8 cellular contexts compared by ENCODE assay signal in the genomic region with DNA sequence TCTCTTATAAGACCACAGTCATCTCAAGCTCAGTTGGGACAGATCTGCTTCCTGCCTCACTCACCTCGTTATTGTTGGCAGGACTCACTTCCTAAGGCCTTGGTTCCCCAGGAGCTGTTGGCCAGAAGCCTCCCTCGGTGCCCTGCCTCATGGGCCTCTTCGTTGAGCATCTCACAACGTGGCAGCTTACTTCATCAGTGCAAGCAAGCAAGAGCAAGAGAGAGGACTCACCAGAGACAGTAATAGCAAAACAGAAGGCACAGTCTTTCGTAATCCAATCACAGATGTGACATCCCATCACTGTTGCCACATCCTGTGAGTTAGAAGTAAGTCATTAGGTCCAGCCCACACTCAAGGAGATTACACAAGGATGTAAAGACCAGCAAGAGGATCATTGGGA. TPM values are rescaled to one million over a fixed set of nuclear protein-coding genes. Genes with fewer than 3 reads are reported as not detected.
A peak's percentile ranks its signal among the peaks of the same experiment; 100 is the strongest.
DNase-seq lines count a peak whose midpoint lies in the region; ATAC-seq lines count a peak whose summit lies in the region.

No MANE protein-coding gene starts in this region.

- peak overlapping the region; percentile 70 for H3K4me3 Mint-ChIP-seq in activated T-helper 17 cell treated with anti-CD3 and anti-CD28 coated beads, Interleukin-2, amount 50 U/mL, for 72 hours

- intact Hi-C loops in cardiac septum (cut with DNase I): loop anchor here (5.0 kb wide), 1 partner anchor 36 kb away; no protein-coding TSS in a partner anchor

- peak; percentile 28 to 61 (median 42) for DNase-seq in stimulated activated CD4-positive, alpha-beta T cell treated with anti-CD3 and anti-CD28 coated beads, Interleukin-12 subunit alpha, Interleukin-12 subunit beta, amount 100 ng/mL, for 48 hours (ENCODE audit: low read depth in 2 of 3, low spot score in 1 of 3)
- no peak for DNase-seq in stimulated activated CD4-positive, alpha-beta T cell treated with anti-CD3 and anti-CD28 coated beads, Interleukin-4, amount 100 ng/mL, for 4 hours
- DNase-seq in cardiac septum (ENCODE audit: low spot score) (peak; percentile 83), kidney glomerular epithelial cell (lab: John Stamatoyannopoulos, UW) (no peak), NCI-H187 (lab: John Stamatoyannopoulos, UW) (no peak)
- DNase-seq in stimulated activated CD4-positive, alpha-beta T cell treated with anti-CD3 and anti-CD28 coated beads, Interleukin-4, amount 100 ng/mL, for 1 hour: peak; percentile 8

- ATAC-seq in activated T-helper 17 cell treated with anti-CD3 and anti-CD28 coated beads, Interleukin-2, amount 50 U/mL, for 72 hours (replicated peaks): peak; percentile 67
- ATAC-seq in HG03342 (IDR thresholded peaks at IDR 0.05; ENCODE audit: unreplicated experiment): no peak

- H3K27ac Mint-ChIP-seq in activated T-helper 17 cell treated with anti-CD3 and anti-CD28 coated beads, Interleukin-2, amount 50 U/mL, for 72 hours: peak overlapping the region; percentile 84

- peaks cover 53% of the 10 kb centered on the region for H3K4me1 Mint-ChIP-seq in activated T-helper 17 cell treated with anti-CD3 and anti-CD28 coated beads, Interleukin-2, amount 50 U/mL, for 72 hours

- no peaks in the 10 kb centered on the region for H3K27me3 Mint-ChIP-seq in activated T-helper 17 cell treated with anti-CD3 and anti-CD28 coated beads, Interleukin-2, amount 50 U/mL, for 72 hours

- H3K36me3 Mint-ChIP-seq in activated T-helper 17 cell treated with anti-CD3 and anti-CD28 coated beads, Interleukin-2, amount 50 U/mL, for 72 hours (ENCODE audit: low read depth): peaks cover 4% of the 10 kb centered on the region

- H3K9me3 Mint-ChIP-seq in activated T-helper 17 cell treated with anti-CD3 and anti-CD28 coated beads, Interleukin-2, amount 50 U/mL, for 72 hours: no peaks in the 10 kb centered on the region

RNA-seq across cellular contexts. Expression of a gene that starts 5.1 kb away (rescaled TPM):
- 10 to 100 TPM; 45.1 to 55.0 TPM for total RNA-seq in activated T-helper 17 cell treated with anti-CD3 and anti-CD28 coated beads, Interleukin-2, amount 50 U/mL, for 72 hours
- 34.9 TPM for total RNA-seq in cardiac septum

RNA-seq across cellular contexts. Expression of a gene that starts 27.3 kb away (rescaled TPM):
- 10 to 100 TPM in 1 of 2 donors, 1 to 10 TPM in 1; 9.2 to 23.3 TPM for total RNA-seq in activated T-helper 17 cell treated with anti-CD3 and anti-CD28 coated beads, Interleukin-2, amount 50 U/mL, for 72 hours
- 7.3 TPM for total RNA-seq in cardiac septum

Comparison
In these comparisons a context has a peak if more than half of its experiments do, and no peak if none do; other contexts are left out.
1. DNase-seq: peak in stimulated activated CD4-positive, alpha-beta T cell treated with anti-CD3 and anti-CD28 coated beads, Interleukin-12 subunit alpha, Interleukin-12 subunit beta, amount 100 ng/mL, for 48 hours (3 of 3), cardiac septum (single experiment) and stimulated activated CD4-positive, alpha-beta T cell treated with anti-CD3 and anti-CD28 coated beads, Interleukin-4, amount 100 ng/mL, for 1 hour (single experiment); none in stimulated activated CD4-positive, alpha-beta T cell treated with anti-CD3 and anti-CD28 coated beads, Interleukin-4, amount 100 ng/mL, for 4 hours (0 of 2), kidney glomerular epithelial cell (single experiment) and NCI-H187 (0 of 2).